In genomic region chr7:101303102-101303701, GRCh38 we compare ENCODE assay signal across 1 cellular context.
TF ChIP-seq lines count a peak whose summit lies in the region.

No MANE protein-coding gene starts in this region.

TF ChIP-seq in WTC11, 78 proteins besides CTCF, POLR2A, EP300 and RAD21 (continued from another document):
- no peak for TF ChIP-seq AFF4 (CRISPR knock-in tag; IDR thresholded peaks at IDR 0.05; ENCODE audit: borderline replicate concordance)
- no peak for TF ChIP-seq E2F1 (CRISPR knock-in tag; IDR thresholded peaks at IDR 0.05)
- TF ChIP-seq RORB (CRISPR knock-in tag; IDR thresholded peaks at IDR 0.05) = no peak
- TF ChIP-seq ARID4B (CRISPR knock-in tag; IDR thresholded peaks at IDR 0.05; ENCODE audit: borderline replicate concordance) = peak; percentile 22; the same call in 1 of the 2 replicates
- 0 out of 2 replicates have a peak, but pooled peaks have one; percentile 37 for TF ChIP-seq ATF1 (CRISPR knock-in tag; IDR thresholded peaks at IDR 0.05)
- TF ChIP-seq IRF1 (CRISPR knock-in tag; IDR thresholded peaks at IDR 0.05) = no peak
- TF ChIP-seq ZNF671 (CRISPR knock-in tag; IDR thresholded peaks at IDR 0.05) = no peak
- TF ChIP-seq IRF2 (CRISPR knock-in tag; IDR thresholded peaks at IDR 0.05; ENCODE audit: borderline replicate concordance, low read depth) = no peak
- no peak for TF ChIP-seq PREB (CRISPR knock-in tag; IDR thresholded peaks at IDR 0.05; ENCODE audit: borderline replicate concordance)
- TF ChIP-seq ETV6 (CRISPR knock-in tag; IDR thresholded peaks at IDR 0.05) = 0 out of 2 replicates have a peak, but pooled peaks have one; percentile 8
- TF ChIP-seq ESRRA (CRISPR knock-in tag; IDR thresholded peaks at IDR 0.05; ENCODE audit: borderline replicate concordance) = 0 out of 2 replicates have a peak, but pooled peaks have one; percentile 23
- no peak for TF ChIP-seq RELA (CRISPR knock-in tag; IDR thresholded peaks at IDR 0.05; ENCODE audit: borderline replicate concordance)
- TF ChIP-seq ZNF263 (CRISPR knock-in tag; IDR thresholded peaks at IDR 0.05; ENCODE audit: low read depth) = no peak
- no peak for TF ChIP-seq SMAD3 (CRISPR knock-in tag; IDR thresholded peaks at IDR 0.05; ENCODE audit: borderline replicate concordance)
- TF ChIP-seq JAZF1 (CRISPR knock-in tag; IDR thresholded peaks at IDR 0.05) = no peak
- TF ChIP-seq NR3C1 (CRISPR knock-in tag; conservative IDR thresholded peaks at IDR 0.05; ENCODE audit: low read depth) = no peak
- TF ChIP-seq NFYB (CRISPR knock-in tag; conservative IDR thresholded peaks at IDR 0.05; ENCODE audit: low read depth) = no peak
- TF ChIP-seq MXD4 (CRISPR knock-in tag; IDR thresholded peaks at IDR 0.05; ENCODE audit: borderline replicate concordance) = no peak
- no peak for TF ChIP-seq ATF3 (CRISPR knock-in tag; conservative IDR thresholded peaks at IDR 0.05)
- TF ChIP-seq ATF2 (CRISPR knock-in tag; IDR thresholded peaks at IDR 0.05; ENCODE audit: borderline replicate concordance, low read depth) = no peak
- no peak for TF ChIP-seq ELF4 (CRISPR knock-in tag; IDR thresholded peaks at IDR 0.05; ENCODE audit: low read depth)
- no peak for TF ChIP-seq CDX4 (CRISPR knock-in tag; IDR thresholded peaks at IDR 0.05; ENCODE audit: borderline replicate concordance)
- 0 out of 2 replicates have a peak, but pooled peaks have one; percentile 1 for TF ChIP-seq USF2 (CRISPR knock-in tag; IDR thresholded peaks at IDR 0.05)
TF ChIP-seq in WTC11: peak in this region for 5.
